ENCODE assay signal across 9 cellular contexts in genomic region chr16:24993722-24994686, GRCh38. TPM values are rescaled to one million over a fixed set of nuclear protein-coding genes. Genes with fewer than 3 reads are reported as not detected.
DNase-seq lines count a peak whose midpoint lies in the region; ATAC-seq and TF ChIP-seq lines count a peak whose summit lies in the region.
"Had no signal": no experiment of that assay in that cellular context is flagged by ENCODE, and none has a peak within 500 bp of the region (broad histone marks: within the 10 kb centered on the region; RNA-seq: fewer than 3 reads in every experiment).

No MANE protein-coding gene starts in this region.

- H3K36me3 ChIP-seq in RWPE2 (ENCODE audit: low read depth) (no peaks in the 10 kb centered on the region), esophagus squamous epithelium (no peaks in the 10 kb centered on the region)

- H3K36me3 Mint-ChIP-seq in osteocyte (ENCODE audit: unreplicated experiment), result no peaks in the 10 kb centered on the region
- H3K36me3 Mint-ChIP-seq in natural killer cell, result no peaks in the 10 kb centered on the region

- DNase-seq in EL, result peak; percentile 95
- no peak for DNase-seq in RWPE2 (ENCODE audit: low spot score)
- no peak for DNase-seq in esophagus squamous epithelium (lab: John Stamatoyannopoulos, UW)
- DNase-seq in osteocyte (ENCODE audit: extremely low spot score, unreplicated experiment), result no peak
- DNase-seq in SIG-M5 (lab: John Stamatoyannopoulos, UW), result no peak
- no peak for DNase-seq in natural killer cell
- no peak for DNase-seq in activated CD4-positive, alpha-beta T cell treated with anti-CD3 and anti-CD28 coated beads, Interleukin-2, amount 50 U/mL, for 1 hour
- DNase-seq in COR-L47 (lab: John Stamatoyannopoulos, UW), result no peak
- DNase-seq: NCI-H2081 treated with DMSO at 0.1 percent for 48 hours had no signal

- H3K9me3 ChIP-seq in RWPE2 (ENCODE audit: severe bottlenecking), result no peaks in the 10 kb centered on the region
- H3K9me3 ChIP-seq in esophagus squamous epithelium, result no peaks in the 10 kb centered on the region

- H3K4me1 Mint-ChIP-seq in osteocyte (ENCODE audit: unreplicated experiment) (peaks cover 78% of the 10 kb centered on the region), natural killer cell (peaks cover 63 to 73% of the 10 kb centered on the region in 2 donors)

- TF ChIP-seq POLR2A in esophagus squamous epithelium (IDR thresholded peaks at IDR 0.05), result no peak

- H3K27me3 Mint-ChIP-seq in osteocyte (ENCODE audit: unreplicated experiment) (no peaks in the 10 kb centered on the region), natural killer cell (ENCODE audit: low read depth in 2 of 2) (no peaks in the 10 kb centered on the region)

- H3K9me3 Mint-ChIP-seq in osteocyte (ENCODE audit: unreplicated experiment), result no peaks in the 10 kb centered on the region
- H3K9me3 Mint-ChIP-seq in natural killer cell, result no peaks in the 10 kb centered on the region

- H3K27me3 ChIP-seq in RWPE2 (ENCODE audit: insufficient read depth, poor library complexity, severe bottlenecking) (no peaks in the 10 kb centered on the region), esophagus squamous epithelium (no peaks in the 10 kb centered on the region)

- H3K4me1 ChIP-seq in RWPE2 (ENCODE audit: insufficient read depth, poor library complexity, severe bottlenecking) (peaks cover 35% of the 10 kb centered on the region), esophagus squamous epithelium (peaks cover 4 to 96% (median 47%) of the 10 kb centered on the region in 3 donors)

- 47 to 56% methylated on average over 9 to 11 of the region's 11 CpGs for WGBS in esophagus squamous epithelium, 2 donors

- ATAC-seq in RWPE2 (ENCODE audit: low read depth), result peak; percentile 98
- no peak for ATAC-seq in natural killer cell

- H3K4me3 Mint-ChIP-seq in osteocyte (ENCODE audit: unreplicated experiment), result peak overlapping the region; percentile 15
- H3K4me3 Mint-ChIP-seq in natural killer cell, result no peak overlapping the region

- intact Hi-C loops in esophagus squamous epithelium (cut with DNase I) (no loop called here), natural killer cell (cut with micrococcal nuclease) (no loop called here)

- peak overlapping the region; percentile 87 for H3K27ac ChIP-seq in RWPE2 (ENCODE audit: poor library complexity, severe bottlenecking)
- peak overlapping the region; percentile 9 to 80 (median 62) for H3K27ac ChIP-seq in esophagus squamous epithelium

- H3K27ac Mint-ChIP-seq in osteocyte (ENCODE audit: unreplicated experiment) (peak overlapping the region; percentile 77), natural killer cell (no peak overlapping the region)

- no peak for TF ChIP-seq CTCF in RWPE2 (IDR thresholded peaks at IDR 0.05; ENCODE audit: poor library complexity, severe bottlenecking)
- no peak for TF ChIP-seq CTCF in esophagus squamous epithelium (IDR thresholded peaks at IDR 0.05)
- TF ChIP-seq CTCF in osteocyte (IDR thresholded peaks at IDR 0.05), result no peak
- no peak for TF ChIP-seq CTCF in natural killer cell (IDR thresholded peaks at IDR 0.05)

- no peak overlapping the region for H3K4me3 ChIP-seq in RWPE2 (ENCODE audit: severe bottlenecking)
- H3K4me3 ChIP-seq in esophagus squamous epithelium, result no peak overlapping the region

RNA-seq across cellular contexts. Expression of gene ARHGAP17, which starts 21.2 kb away (rescaled TPM):
- total RNA-seq in esophagus squamous epithelium, result 10 to 100 TPM; 36.2 to 48.1 (median 43.2) TPM
- total RNA-seq in osteocyte, result 93.4 and 97.3 TPM in 2 replicates
- total RNA-seq in natural killer cell, result 10 to 100 TPM; 67.0 to 85.7 (median 84.7) TPM
